Comparison of ENCODE assay signal across 12 cellular contexts in genomic region chr14:100568164-100568997, GRCh38. TPM values are rescaled to one million over a fixed set of nuclear protein-coding genes. Genes with fewer than 3 reads are reported as not detected.
DNase-seq lines count a peak whose midpoint lies in the region; ATAC-seq, FAIRE-seq and TF ChIP-seq lines count a peak whose summit lies in the region.
"Had no signal": no experiment of that assay in that cellular context is flagged by ENCODE, and none has a peak within 500 bp of the region (broad histone marks: within the 10 kb centered on the region; RNA-seq: fewer than 3 reads in every experiment).

No MANE protein-coding gene starts in this region.

- H3K27ac Mint-ChIP-seq in MCF 10A (ENCODE audit: low read depth, unreplicated experiment) = no peak overlapping the region
- H3K27ac Mint-ChIP-seq in chondrocyte (ENCODE audit: unreplicated experiment) = no peak overlapping the region
- no peak overlapping the region for H3K27ac Mint-ChIP-seq in Caco-2 (ENCODE audit: unreplicated experiment)
- H3K27ac Mint-ChIP-seq: CD8-positive, alpha-beta memory T cell had no signal

- WGBS in thyroid gland, 2 donors = 0% methylated on average over 7 to 10 of the region's 100 CpGs

- H3K36me3 Mint-ChIP-seq in MCF 10A (ENCODE audit: insufficient read depth, unreplicated experiment) = peaks cover 6% of the 10 kb centered on the region
- no peaks in the 10 kb centered on the region for H3K36me3 Mint-ChIP-seq in chondrocyte (ENCODE audit: low read depth)
- H3K36me3 Mint-ChIP-seq in Caco-2 (ENCODE audit: insufficient read depth, unreplicated experiment) = no peaks in the 10 kb centered on the region
- H3K36me3 Mint-ChIP-seq: CD8-positive, alpha-beta memory T cell had no signal

- ATAC-seq in upper lobe of right lung = no peak

- no peak for DNase-seq in breast epithelium (ENCODE audit: low spot score in 2 of 2)
- no peak for DNase-seq in MCF 10A (ENCODE audit: unreplicated experiment)
- no peak for DNase-seq in chondrocyte (ENCODE audit: low spot score)
- no peak for DNase-seq in upper lobe of right lung
- DNase-seq in kidney = no peak
- DNase-seq in thyroid gland = no peak
- no peak for DNase-seq in Caco-2
- DNase-seq: activated effector memory CD4-positive, alpha-beta T cell treated with anti-CD3 and anti-CD28 coated beads, Interleukin-2, amount 50 U/mL, for 16 hours; CD8-positive, alpha-beta memory T cell; glutamatergic neuron; NCI-H1092 had no signal

- no peak for TF ChIP-seq CTCF in breast epithelium (IDR thresholded peaks at IDR 0.05)
- no peak for TF ChIP-seq CTCF in MCF 10A (IDR thresholded peaks at IDR 0.05; ENCODE audit: unreplicated experiment)
- TF ChIP-seq CTCF in chondrocyte (IDR thresholded peaks at IDR 0.05) = no peak
- TF ChIP-seq CTCF in upper lobe of right lung (IDR thresholded peaks at IDR 0.05) = no peak
- TF ChIP-seq CTCF in kidney (IDR thresholded peaks at IDR 0.05; ENCODE audit: borderline replicate concordance, extremely low read depth, insufficient read depth) = no peak
- TF ChIP-seq CTCF in thyroid gland (IDR thresholded peaks at IDR 0.05) = no peak
- no peak for TF ChIP-seq CTCF in Caco-2 (IDR thresholded peaks at IDR 0.05; ENCODE audit: insufficient read depth in 1 of 2, low read depth in 1 of 2, low read length in 1 of 2, severe bottlenecking in 1 of 2, unreplicated experiment in 1 of 2)

- H3K4me1 ChIP-seq in breast epithelium (peaks cover 0 to 5% of the 10 kb centered on the region in 2 donors), muscle layer of duodenum (ENCODE audit: control insufficient read depth in 1 of 2, insufficient read depth in 2 of 2, low read length in 2 of 2) (peaks cover 0 to 25% of the 10 kb centered on the region in 2 donors), upper lobe of right lung (peaks cover 12% of the 10 kb centered on the region), kidney (ENCODE audit: control insufficient read depth in 1 of 2, insufficient read depth in 1 of 2, low read depth in 1 of 2, low read length in 2 of 2) (peaks cover 0 to 4% of the 10 kb centered on the region in 2 donors), thyroid gland (peaks cover 0 to 23% of the 10 kb centered on the region in 2 donors), Caco-2 (no peaks in the 10 kb centered on the region)

- H3K4me3 Mint-ChIP-seq in MCF 10A (ENCODE audit: unreplicated experiment) = no peak overlapping the region
- H3K4me3 Mint-ChIP-seq in chondrocyte (ENCODE audit: unreplicated experiment) = peak overlapping the region; percentile 47
- H3K4me3 Mint-ChIP-seq in Caco-2 (ENCODE audit: unreplicated experiment) = no peak overlapping the region

- H3K27ac ChIP-seq in breast epithelium (peak overlapping the region in 1 of 2 donors; percentile 85), muscle layer of duodenum (ENCODE audit: low read length) (no peak overlapping the region), upper lobe of right lung (no peak overlapping the region), kidney (ENCODE audit: low read depth in 2 of 2, low read length in 2 of 2) (no peak overlapping the region), thyroid gland (no peak overlapping the region)

- no TSS peak for BruUV-seq in MCF 10A (replicated peaks; lab: Mats Ljungman, UMichigan)
- BruUV-seq in Caco-2 (replicated peaks; lab: Mats Ljungman, UMichigan) = no TSS peak

- H3K4me1 Mint-ChIP-seq in MCF 10A (ENCODE audit: insufficient read depth, unreplicated experiment) (no peaks in the 10 kb centered on the region), chondrocyte (ENCODE audit: low read depth) (peaks cover 12% of the 10 kb centered on the region), Caco-2 (ENCODE audit: low read depth, unreplicated experiment) (no peaks in the 10 kb centered on the region)

- FAIRE-seq in kidney (lab: Jason Lieb, UNC) = no peak

- no peak for TF ChIP-seq POLR2A in breast epithelium (IDR thresholded peaks at IDR 0.05)
- no peak for TF ChIP-seq POLR2A in thyroid gland (IDR thresholded peaks at IDR 0.05)

- POLR2A ChIA-PET in MCF 10A (lab: Yijun Ruan, JAX) (no interaction called here), Caco-2 (lab: Charles Lee) (interaction anchor here (0.6 kb wide), 1 partner anchor 22 kb away, joined by 4 read pairs; no protein-coding TSS in a partner anchor)

- intact Hi-C loops in breast epithelium (cut with DNase I; ENCODE audit: low total_unique reads) = no loop called here
- intact Hi-C loops in MCF 10A (cut with micrococcal nuclease) = no loop called here
- intact Hi-C loops in upper lobe of right lung (cut with DNase I) = no loop called here
- intact Hi-C loops in kidney (cut with DNase I) = no loop called here
- intact Hi-C loops in thyroid gland (cut with DNase I) = no loop called here
- intact Hi-C loops in Caco-2 (cut with micrococcal nuclease; ENCODE audit: unreplicated experiment) = no loop called here

- CTCF ChIA-PET in MCF 10A (lab: Yijun Ruan, JAX) (no interaction called here), Caco-2 (lab: Charles Lee) (interaction anchor here (1.9 kb wide), 1 partner anchor 77 kb away, joined by 4 read pairs; no protein-coding TSS in a partner anchor)

- no peaks in the 10 kb centered on the region for H3K9me3 Mint-ChIP-seq in MCF 10A (ENCODE audit: unreplicated experiment)
- no peaks in the 10 kb centered on the region for H3K9me3 Mint-ChIP-seq in chondrocyte (ENCODE audit: low read depth)
- H3K9me3 Mint-ChIP-seq in Caco-2 (ENCODE audit: unreplicated experiment) = no peaks in the 10 kb centered on the region
- H3K9me3 Mint-ChIP-seq: CD8-positive, alpha-beta memory T cell had no signal

- H3K27me3 ChIP-seq in breast epithelium = peaks cover 0 to 26% of the 10 kb centered on the region in 2 donors
- H3K27me3 ChIP-seq in muscle layer of duodenum (ENCODE audit: low read depth, low read length) = peaks cover 26% of the 10 kb centered on the region
- H3K27me3 ChIP-seq in upper lobe of right lung = peaks cover 67% of the 10 kb centered on the region
- peaks cover 5% of the 10 kb centered on the region for H3K27me3 ChIP-seq in thyroid gland
- H3K27me3 ChIP-seq in Caco-2 (replicated peaks; ENCODE audit: control insufficient read depth, insufficient read depth, low read length) = peaks cover 3% of the 10 kb centered on the region

- H3K36me3 ChIP-seq in breast epithelium (no peaks in the 10 kb centered on the region), muscle layer of duodenum (ENCODE audit: control insufficient read depth in 1 of 2, insufficient read depth in 2 of 2, low read length in 2 of 2) (no peaks in the 10 kb centered on the region), upper lobe of right lung (no peaks in the 10 kb centered on the region), kidney (ENCODE audit: control insufficient read depth in 1 of 2, insufficient read depth in 2 of 2, low read length in 2 of 2) (no peaks in the 10 kb centered on the region), thyroid gland (no peaks in the 10 kb centered on the region), Caco-2 (ENCODE audit: control insufficient read depth, insufficient read depth, low read length) (no peaks in the 10 kb centered on the region)

- H3K9me3 ChIP-seq in breast epithelium = no peaks in the 10 kb centered on the region
- no peaks in the 10 kb centered on the region for H3K9me3 ChIP-seq in muscle layer of duodenum (ENCODE audit: control insufficient read depth in 1 of 2, low read length in 2 of 2)
- H3K9me3 ChIP-seq in upper lobe of right lung = no peaks in the 10 kb centered on the region
- no peaks in the 10 kb centered on the region for H3K9me3 ChIP-seq in kidney (ENCODE audit: control insufficient read depth in 1 of 2, low read length in 2 of 2)
- H3K9me3 ChIP-seq in thyroid gland = no peaks in the 10 kb centered on the region
- no peaks in the 10 kb centered on the region for H3K9me3 ChIP-seq in Caco-2

- H3K27me3 Mint-ChIP-seq in MCF 10A (ENCODE audit: insufficient read depth, unreplicated experiment) (peaks cover 11% of the 10 kb centered on the region), chondrocyte (ENCODE audit: low read depth) (peaks cover 29% of the 10 kb centered on the region), Caco-2 (ENCODE audit: insufficient read depth, unreplicated experiment) (peaks cover 22% of the 10 kb centered on the region)

- H3K9ac ChIP-seq in kidney (ENCODE audit: low read length in 2 of 2) = no peak overlapping the region

- H3K4me3 ChIP-seq in breast epithelium = peak overlapping the region; percentile 40 to 87 (median 66)
- H3K4me3 ChIP-seq in muscle layer of duodenum (ENCODE audit: low read depth in 1 of 2, low read length in 2 of 2) = peak overlapping the region; percentile 30 to 66
- peak overlapping the region; percentile 48 for H3K4me3 ChIP-seq in upper lobe of right lung
- H3K4me3 ChIP-seq in kidney (ENCODE audit: low read length in 2 of 2) = no peak overlapping the region
- H3K4me3 ChIP-seq in thyroid gland (replicated peaks in 1 of 3) = peak overlapping the region in 1 of 3 donors; percentile 36
- H3K4me3 ChIP-seq in Caco-2 (ENCODE audit: low read depth, low read length) = no peak overlapping the region

RNA-seq across cellular contexts. Expression of gene BEGAIN, which starts 18.8 kb away (rescaled TPM):
- total RNA-seq in breast epithelium (1 to 10 TPM in 2 of 3 donors, under 1 TPM in 1; 0.64 to 4.1 (median 2.0) TPM), MCF 10A (2022) (3.6 and 7.0 TPM in 2 replicates), chondrocyte (5.1 to 6.5 TPM (median 6.5 TPM) in 3 replicates), upper lobe of right lung (1.5 TPM), kidney (1.4 TPM), thyroid gland (1 to 10 TPM in 1 of 4 donors, under 1 TPM in 2, not detected in 1; 0.22 to 1.3 (median 0.50) TPM), Caco-2 (2022) (0.54 TPM in 1 of 2 replicates, not detected in the other)
- 0.52 TPM for polyA plus RNA-seq in kidney (ENCODE audit: insufficient read depth, low read depth, low replicate concordance)

Comparison
In these comparisons a context has a peak if more than half of its experiments do, and no peak if none do; other contexts are left out.
1. H3K4me3 ChIP-seq: peak in breast epithelium (3 of 3), muscle layer of duodenum (2 of 2) and upper lobe of right lung (single experiment); none in kidney (0 of 2) and Caco-2 (single experiment).